ENCODE assay signal across 26 cellular contexts in the genomic region with DNA sequence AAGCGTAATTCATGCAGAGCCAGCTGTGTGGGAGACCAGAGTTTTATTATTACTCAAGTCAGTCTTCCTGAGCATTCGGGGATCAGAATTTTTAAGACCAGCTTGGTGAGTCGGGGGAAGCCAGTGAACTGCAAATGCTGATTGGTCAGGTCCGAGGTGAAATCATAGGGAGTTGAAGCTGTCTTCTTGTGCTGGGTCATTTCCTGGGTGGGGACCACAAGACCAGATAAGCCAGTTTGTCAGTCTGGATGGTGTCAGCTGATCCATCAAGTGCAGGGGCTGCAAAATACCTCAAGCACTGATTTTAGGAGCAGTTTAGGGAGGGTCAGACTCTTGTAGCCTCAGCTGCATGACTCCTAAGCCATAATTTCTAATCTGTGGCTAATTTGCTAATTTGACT.
DNase-seq lines count a peak whose midpoint lies in the region; ATAC-seq and TF ChIP-seq lines count a peak whose summit lies in the region.
"Had no signal": no experiment of that assay in that cellular context is flagged by ENCODE, and none has a peak within 500 bp of the region (broad histone marks: within the 10 kb centered on the region; RNA-seq: fewer than 3 reads in every experiment).

No MANE protein-coding gene starts in this region.

- no peak overlapping the region for H3K9ac ChIP-seq in PC-3 (ENCODE audit: low read length)
- H3K9ac ChIP-seq in endodermal cell (ENCODE audit: extremely low read depth, low read length, poor library complexity, severe bottlenecking), result no peak overlapping the region
- H3K9ac ChIP-seq: BLaER1 treated with 17β-estradiol and CSF1 and Interleukin-3, amounts not matched to agents 10 nM and 100 nM had no signal

- no peaks in the 10 kb centered on the region for H3K9me2 ChIP-seq in PC-3 (replicated peaks; ENCODE audit: low read length)

- POLR2A ChIA-PET in PC-3 (lab: Charles Lee; ENCODE audit: unreplicated experiment), result no interaction called here

- H3K4me3 ChIP-seq in PC-3 (ENCODE audit: low read length), result no peak overlapping the region
- no peak overlapping the region for H3K4me3 ChIP-seq in endodermal cell (ENCODE audit: low read length)
- H3K4me3 ChIP-seq in breast epithelium, result no peak overlapping the region
- H3K4me3 ChIP-seq: BLaER1 treated with 17β-estradiol and CSF1 and Interleukin-3, amounts not matched to agents 10 nM and 100 nM; MG63; PC-9; SK-N-MC had no signal

- H2AFZ ChIP-seq in PC-3 (ENCODE audit: low read length), result no peak overlapping the region
- H2AFZ ChIP-seq: PC-9 had no signal

- no peak for ATAC-seq in PC-3
- ATAC-seq in SK-N-SH treated with all-trans-retinoic acid at 6 μM for 48 hours, result no peak
- no peak for ATAC-seq in GM19023 (IDR thresholded peaks at IDR 0.05; ENCODE audit: unreplicated experiment)

- no peak for TF ChIP-seq CTCF in PC-3 (conservative IDR thresholded peaks at IDR 0.05; ENCODE audit: low read depth, low read length)
- TF ChIP-seq CTCF in endodermal cell (conservative IDR thresholded peaks at IDR 0.05), result no peak
- no peak for TF ChIP-seq CTCF in mesothelial cell of epicardium (IDR thresholded peaks at IDR 0.05; ENCODE audit: unreplicated experiment)
- TF ChIP-seq CTCF in breast epithelium (IDR thresholded peaks at IDR 0.05), result no peak

- DNase-seq in Daoy (ENCODE audit: low read depth), result peak; percentile 38
- peak; percentile 33 for DNase-seq in PC-3
- DNase-seq in endodermal cell, result no peak
- no peak for DNase-seq in mesothelial cell of epicardium (ENCODE audit: low spot score in 2 of 2, unreplicated experiment in 2 of 2)
- no peak for DNase-seq in breast epithelium (ENCODE audit: low spot score in 2 of 2)
- DNase-seq: 8988T; Caco-2; CD4-positive, alpha-beta memory T cell; DMS 273 treated with DMSO at 0.1 percent for 48 hours; DND-41; GDM1; H9; HFFc6; MG63; NCI-H1092; NCI-H1436; NCI-H187 treated with DMSO at 0.1 percent for 48 hours; NCI-H226; NCI-H510A treated with DMSO at 0.1 percent for 48 hours; PC-9; RPMI8226; SHP77 had no signal

- no peak overlapping the region for H3K4me2 ChIP-seq in PC-3 (ENCODE audit: low read length)
- H3K4me2 ChIP-seq: BLaER1 treated with 17β-estradiol and CSF1 and Interleukin-3, amounts not matched to agents 10 nM and 100 nM; PC-9 had no signal

- no TSS peak for BruUV-seq in PC-3 (replicated peaks; lab: Mats Ljungman, UMichigan)

- no peaks in the 10 kb centered on the region for H3K79me2 ChIP-seq in PC-3 (ENCODE audit: low read length)

- no peaks in the 10 kb centered on the region for H3K9me3 ChIP-seq in PC-3 (ENCODE audit: low read length)
- H3K9me3 ChIP-seq in endodermal cell (ENCODE audit: control insufficient read depth, low read length), result no peaks in the 10 kb centered on the region
- H3K9me3 ChIP-seq in breast epithelium, result no peaks in the 10 kb centered on the region
- H3K9me3 ChIP-seq: Caco-2, MG63 had no signal

- H3K9me3 Mint-ChIP-seq in endodermal cell, result no peaks in the 10 kb centered on the region
- no peaks in the 10 kb centered on the region for H3K9me3 Mint-ChIP-seq in mesothelial cell of epicardium
- H3K9me3 Mint-ChIP-seq: CD4-positive, alpha-beta memory T cell; H9; HFFc6 had no signal

- WGBS in endodermal cell (ENCODE audit: insufficient coverage in 1 of 2, insufficient read length in 1 of 2), 2 experiments, result 87 to 100% methylated on average over 3 to 4 of the region's 4 CpGs

- H3K27me3 Mint-ChIP-seq in endodermal cell (ENCODE audit: insufficient read depth), result no peaks in the 10 kb centered on the region
- no peaks in the 10 kb centered on the region for H3K27me3 Mint-ChIP-seq in mesothelial cell of epicardium (ENCODE audit: low read depth)

- H3K27ac Mint-ChIP-seq in endodermal cell, result peak overlapping the region; percentile 8
- H3K27ac Mint-ChIP-seq in mesothelial cell of epicardium, result peak overlapping the region; percentile 67
- H3K27ac Mint-ChIP-seq: CD4-positive, alpha-beta memory T cell; H9; HFFc6 had no signal

- CTCF ChIA-PET in PC-3 (lab: Charles Lee), result no interaction called here

- intact Hi-C loops in PC-3 (cut with micrococcal nuclease) (no loop called here), breast epithelium (cut with DNase I; ENCODE audit: low total_unique reads) (no loop called here)

- peaks cover 31% of the 10 kb centered on the region for H3K4me1 ChIP-seq in PC-3 (ENCODE audit: insufficient read depth, low read length)
- peaks cover 5% of the 10 kb centered on the region for H3K4me1 ChIP-seq in endodermal cell (ENCODE audit: control insufficient read depth, insufficient read depth, low read length)
- H3K4me1 ChIP-seq in breast epithelium, result no peaks in the 10 kb centered on the region

- H3K27me3 ChIP-seq in PC-3 (ENCODE audit: low read length), result no peaks in the 10 kb centered on the region
- H3K27me3 ChIP-seq in endodermal cell (ENCODE audit: control insufficient read depth, insufficient read depth, low read length, poor library complexity, severe bottlenecking), result no peaks in the 10 kb centered on the region
- no peaks in the 10 kb centered on the region for H3K27me3 ChIP-seq in breast epithelium
- H3K27me3 ChIP-seq: BLaER1 treated with 17β-estradiol and CSF1 and Interleukin-3, amounts not matched to agents 10 nM and 100 nM; MG63 had no signal

- no peak for TF ChIP-seq POLR2A in breast epithelium (IDR thresholded peaks at IDR 0.05)

- no peaks in the 10 kb centered on the region for H3K36me3 Mint-ChIP-seq in endodermal cell (ENCODE audit: low read depth)
- no peaks in the 10 kb centered on the region for H3K36me3 Mint-ChIP-seq in mesothelial cell of epicardium
- H3K36me3 Mint-ChIP-seq: CD4-positive, alpha-beta memory T cell had no signal

- no peaks in the 10 kb centered on the region for H3F3A ChIP-seq in PC-3 (ENCODE audit: low read length, unreplicated experiment)

- H3K4me3 Mint-ChIP-seq in endodermal cell (no peak overlapping the region), mesothelial cell of epicardium (no peak overlapping the region)
- H3K4me3 Mint-ChIP-seq: CD4-positive, alpha-beta memory T cell; H9; HFFc6 had no signal

- H4K20me1 ChIP-seq in PC-3 (ENCODE audit: low read length), result no peaks in the 10 kb centered on the region
- H4K20me1 ChIP-seq: BLaER1 treated with 17β-estradiol and CSF1 and Interleukin-3, amounts not matched to agents 10 nM and 100 nM had no signal

- peaks cover 22% of the 10 kb centered on the region for H3K4me1 Mint-ChIP-seq in endodermal cell
- H3K4me1 Mint-ChIP-seq in mesothelial cell of epicardium, result peaks cover 22% of the 10 kb centered on the region

- no peak overlapping the region for H3K27ac ChIP-seq in PC-3 (ENCODE audit: low read length)
- no peak overlapping the region for H3K27ac ChIP-seq in endodermal cell (ENCODE audit: low read depth, low read length)
- no peak overlapping the region for H3K27ac ChIP-seq in breast epithelium
- H3K27ac ChIP-seq: BLaER1 treated with 17β-estradiol and CSF1 and Interleukin-3, amounts not matched to agents 10 nM and 100 nM; PC-9; SK-N-MC had no signal

- H3K36me3 ChIP-seq in PC-3 (ENCODE audit: low read depth, low read length), result no peaks in the 10 kb centered on the region
- no peaks in the 10 kb centered on the region for H3K36me3 ChIP-seq in endodermal cell (ENCODE audit: control insufficient read depth, insufficient read depth, low read length)
- no peaks in the 10 kb centered on the region for H3K36me3 ChIP-seq in breast epithelium
- H3K36me3 ChIP-seq: BLaER1 treated with 17β-estradiol and CSF1 and Interleukin-3, amounts not matched to agents 10 nM and 100 nM; MG63 had no signal

TF ChIP-seq in SK-N-SH treated with all-trans-retinoic acid at 6 μM for 48 hours, 23 proteins besides CTCF, POLR2A, EP300 and RAD21 (continues in another document):
- TF ChIP-seq, protein P1, sequence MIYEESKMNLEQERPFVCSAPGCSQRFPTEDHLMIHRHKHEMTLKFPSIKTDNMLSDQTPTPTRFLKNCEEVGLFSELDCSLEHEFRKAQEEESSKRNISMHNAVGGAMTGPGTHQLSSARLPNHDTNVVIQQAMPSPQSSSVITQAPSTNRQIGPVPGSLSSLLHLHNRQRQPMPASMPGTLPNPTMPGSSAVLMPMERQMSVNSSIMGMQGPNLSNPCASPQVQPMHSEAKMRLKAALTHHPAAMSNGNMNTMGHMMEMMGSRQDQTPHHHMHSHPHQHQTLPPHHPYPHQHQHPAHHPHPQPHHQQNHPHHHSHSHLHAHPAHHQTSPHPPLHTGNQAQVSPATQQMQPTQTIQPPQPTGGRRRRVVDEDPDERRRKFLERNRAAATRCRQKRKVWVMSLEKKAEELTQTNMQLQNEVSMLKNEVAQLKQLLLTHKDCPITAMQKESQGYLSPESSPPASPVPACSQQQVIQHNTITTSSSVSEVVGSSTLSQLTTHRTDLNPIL (CRISPR knock-in tag; IDR thresholded peaks at IDR 0.05; ENCODE audit: low read depth), result no peak
- TF ChIP-seq ARNTL (CRISPR knock-in tag; IDR thresholded peaks at IDR 0.05; ENCODE audit: borderline replicate concordance, low read depth) (no peak), ISL1 (CRISPR knock-in tag; IDR thresholded peaks at IDR 0.05) (no peak), TOX (CRISPR knock-in tag; IDR thresholded peaks at IDR 0.05; ENCODE audit: borderline replicate concordance) (no peak), ZC3H10 (CRISPR knock-in tag; IDR thresholded peaks at IDR 0.05) (no peak), PPARA (CRISPR knock-in tag; IDR thresholded peaks at IDR 0.05; ENCODE audit: borderline replicate concordance) (no peak), ZFP3 (CRISPR knock-in tag; IDR thresholded peaks at IDR 0.05) (no peak), SNAI2 (CRISPR knock-in tag; IDR thresholded peaks at IDR 0.05) (no peak), ESRRG (CRISPR knock-in tag; IDR thresholded peaks at IDR 0.05) (no peak), CSDC2 (CRISPR knock-in tag; IDR thresholded peaks at IDR 0.05) (no peak), GLIS3 (CRISPR knock-in tag; IDR thresholded peaks at IDR 0.05) (no peak), TCF4 (CRISPR knock-in tag; IDR thresholded peaks at IDR 0.05; ENCODE audit: borderline replicate concordance) (no peak)
- TF ChIP-seq, protein P2, sequence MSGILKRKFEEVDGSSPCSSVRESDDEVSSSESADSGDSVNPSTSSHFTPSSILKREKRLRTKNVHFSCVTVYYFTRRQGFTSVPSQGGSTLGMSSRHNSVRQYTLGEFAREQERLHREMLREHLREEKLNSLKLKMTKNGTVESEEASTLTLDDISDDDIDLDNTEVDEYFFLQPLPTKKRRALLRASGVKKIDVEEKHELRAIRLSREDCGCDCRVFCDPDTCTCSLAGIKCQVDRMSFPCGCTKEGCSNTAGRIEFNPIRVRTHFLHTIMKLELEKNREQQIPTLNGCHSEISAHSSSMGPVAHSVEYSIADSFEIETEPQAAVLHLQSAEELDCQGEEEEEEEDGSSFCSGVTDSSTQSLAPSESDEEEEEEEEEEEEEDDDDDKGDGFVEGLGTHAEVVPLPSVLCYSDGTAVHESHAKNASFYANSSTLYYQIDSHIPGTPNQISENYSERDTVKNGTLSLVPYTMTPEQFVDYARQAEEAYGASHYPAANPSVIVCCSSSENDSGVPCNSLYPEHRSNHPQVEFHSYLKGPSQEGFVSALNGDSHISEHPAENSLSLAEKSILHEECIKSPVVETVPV (CRISPR knock-in tag; IDR thresholded peaks at IDR 0.05), result no peak

Comparison
In these comparisons a context has a peak if more than half of its experiments do, and no peak if none do; other contexts are left out.
1. DNase-seq: peak in Daoy (single experiment) and PC-3 (single experiment); none in endodermal cell (single experiment), mesothelial cell of epicardium (0 of 2) and breast epithelium (0 of 2).